Comparison of ENCODE assay signal across 36 cellular contexts in genomic region chr1:209227941-209228340, GRCh38.
"Had no signal": no experiment of that assay in that cellular context is flagged by ENCODE, and none has a peak within 500 bp of the region (broad histone marks: within the 10 kb centered on the region; RNA-seq: fewer than 3 reads in every experiment).

No MANE protein-coding gene starts in this region.

- H3K4me1 ChIP-seq: ascending aorta had no signal

- H3K4me1 Mint-ChIP-seq: activated CD4-positive, alpha-beta memory T cell treated with anti-CD3 and anti-CD28 coated beads, Interleukin-2, amount 10 ng/mL, durations not matched to agents 7 days and 5 days; activated CD4-positive, alpha-beta T cell treated with anti-CD3 and anti-CD28 coated beads for 36 hours; activated CD4-positive, alpha-beta T cell treated with anti-CD3 and anti-CD28 coated beads, Interleukin-2, amount 10 ng/mL, durations not matched to agents 7 days and 5 days; activated CD8-positive, alpha-beta memory T cell treated with anti-CD3 and anti-CD28 coated beads, Interleukin-2, amount 10 ng/mL, durations not matched to agents 7 days and 5 days; activated naive CD4-positive, alpha-beta T cell treated with anti-CD3 and anti-CD28 coated beads, Interleukin-2, amount 10 ng/mL, durations not matched to agents 7 days and 5 days; activated naive CD8-positive, alpha-beta T cell treated with anti-CD3 and anti-CD28 coated beads, Interleukin-2, amount 50 U/mL, for 24 hours; brain had no signal

- H3K4me3 ChIP-seq: ascending aorta had no signal

- ATAC-seq: activated CD4-positive, alpha-beta T cell treated with anti-CD3 and anti-CD28 coated beads for 36 hours; activated CD4-positive, CD25-positive, alpha-beta regulatory T cell treated with anti-CD3 and anti-CD28 coated beads, Interleukin-2, amount 50 U/mL, for 24 hours; activated CD8-positive, alpha-beta memory T cell treated with anti-CD3 and anti-CD28 coated beads, Interleukin-2, amount 10 ng/mL, durations not matched to agents 7 days and 5 days; activated CD8-positive, alpha-beta T cell treated with anti-CD3 and anti-CD28 coated beads, Interleukin-2, amount 10 ng/mL, durations not matched to agents 7 days and 5 days; activated naive CD8-positive, alpha-beta T cell treated with anti-CD3 and anti-CD28 coated beads, Interleukin-2, amount 50 U/mL, for 24 hours had no signal

- FAIRE-seq: TTC549 had no signal

- H3K36me3 Mint-ChIP-seq: activated CD8-positive, alpha-beta memory T cell treated with anti-CD3 and anti-CD28 coated beads, Interleukin-2, amount 10 ng/mL, durations not matched to agents 7 days and 5 days; activated naive CD4-positive, alpha-beta T cell treated with anti-CD3 and anti-CD28 coated beads, Interleukin-2, amount 10 ng/mL, durations not matched to agents 7 days and 5 days; activated naive CD4-positive, alpha-beta T cell treated with anti-CD3 and anti-CD28 coated beads, Interleukin-2, amount 50 U/mL, for 24 hours; activated naive CD8-positive, alpha-beta T cell treated with anti-CD3 and anti-CD28 coated beads, Interleukin-2, amount 10 ng/mL, durations not matched to agents 7 days and 5 days; brain had no signal

- H3K4me3 Mint-ChIP-seq: activated CD4-positive, alpha-beta memory T cell treated with anti-CD3 and anti-CD28 coated beads, Interleukin-2, amount 10 ng/mL, durations not matched to agents 7 days and 5 days; activated CD4-positive, alpha-beta T cell treated with anti-CD3 and anti-CD28 coated beads for 36 hours; activated CD4-positive, alpha-beta T cell treated with anti-CD3 and anti-CD28 coated beads, Interleukin-2, amount 10 ng/mL, durations not matched to agents 7 days and 5 days; activated CD8-positive, alpha-beta memory T cell treated with anti-CD3 and anti-CD28 coated beads, Interleukin-2, amount 10 ng/mL, durations not matched to agents 7 days and 5 days; activated CD8-positive, alpha-beta T cell treated with anti-CD3 and anti-CD28 coated beads, Interleukin-2, amount 10 ng/mL, durations not matched to agents 7 days and 5 days; activated naive CD4-positive, alpha-beta T cell treated with anti-CD3 and anti-CD28 coated beads, Interleukin-2, amount 10 ng/mL, durations not matched to agents 7 days and 5 days; activated naive CD4-positive, alpha-beta T cell treated with anti-CD3 and anti-CD28 coated beads, Interleukin-2, amount 50 U/mL, for 24 hours; activated naive CD8-positive, alpha-beta T cell; activated naive CD8-positive, alpha-beta T cell treated with anti-CD3 and anti-CD28 coated beads, Interleukin-2, amount 10 ng/mL, durations not matched to agents 7 days and 5 days; activated naive CD8-positive, alpha-beta T cell treated with anti-CD3 and anti-CD28 coated beads, Interleukin-2, amount 50 U/mL, for 24 hours; activated T-cell treated with anti-CD3 and anti-CD28 coated beads, Interleukin-2, amount 50 U/mL, for 24 hours; brain; T-helper 1 cell treated with Interleukin-12 subunit alpha and Interleukin-12 subunit beta and Interleukin-4 antibody, amounts not matched to agents 30 μg/mL and 1 μg/mL, for 36 hours; T-helper 2 cell treated with Interferon-gamma antibody and Interleukin-4, amounts not matched to agents 5 μg/mL and 100 μg/mL, for 36 hours had no signal

- H3K27me3 ChIP-seq: ascending aorta had no signal

- H3K36me3 ChIP-seq: ascending aorta had no signal

- H3K9me3 Mint-ChIP-seq: activated T-cell treated with anti-CD3 and anti-CD28 coated beads, Interleukin-2, amount 50 U/mL, for 24 hours; T-helper 2 cell treated with Interferon-gamma antibody and Interleukin-4, amounts not matched to agents 5 μg/mL and 100 μg/mL, for 36 hours had no signal

- H3K27ac Mint-ChIP-seq: activated CD4-positive, alpha-beta memory T cell treated with anti-CD3 and anti-CD28 coated beads, Interleukin-2, amount 10 ng/mL, durations not matched to agents 7 days and 5 days; activated CD4-positive, alpha-beta T cell treated with anti-CD3 and anti-CD28 coated beads for 36 hours; activated CD4-positive, alpha-beta T cell treated with anti-CD3 and anti-CD28 coated beads, Interleukin-2, amount 10 ng/mL, durations not matched to agents 7 days and 5 days; activated CD8-positive, alpha-beta memory T cell treated with anti-CD3 and anti-CD28 coated beads, Interleukin-2, amount 10 ng/mL, durations not matched to agents 7 days and 5 days; activated CD8-positive, alpha-beta T cell treated with anti-CD3 and anti-CD28 coated beads, Interleukin-2, amount 10 ng/mL, durations not matched to agents 7 days and 5 days; activated naive CD4-positive, alpha-beta T cell treated with anti-CD3 and anti-CD28 coated beads, Interleukin-2, amount 10 ng/mL, durations not matched to agents 7 days and 5 days; activated naive CD4-positive, alpha-beta T cell treated with anti-CD3 and anti-CD28 coated beads, Interleukin-2, amount 50 U/mL, for 24 hours; activated naive CD8-positive, alpha-beta T cell; activated naive CD8-positive, alpha-beta T cell treated with anti-CD3 and anti-CD28 coated beads, Interleukin-2, amount 10 ng/mL, durations not matched to agents 7 days and 5 days; activated naive CD8-positive, alpha-beta T cell treated with anti-CD3 and anti-CD28 coated beads, Interleukin-2, amount 50 U/mL, for 24 hours; activated T-cell treated with anti-CD3 and anti-CD28 coated beads, Interleukin-2, amount 50 U/mL, for 24 hours; activated T-helper 2 cell treated with anti-CD3 and anti-CD28 coated beads, Interferon-gamma antibody, Interleukin-2, Interleukin-4, amounts not matched to agents 10 μg/mL and 5 μg/mL and 100 μg/mL, durations not matched to agents 14 hours and 24 hours and 36 hours; T-helper 1 cell treated with Interleukin-12 subunit alpha and Interleukin-12 subunit beta and Interleukin-4 antibody, amounts not matched to agents 30 μg/mL and 1 μg/mL, for 36 hours; T-helper 2 cell treated with Interferon-gamma antibody and Interleukin-4, amounts not matched to agents 5 μg/mL and 100 μg/mL, for 36 hours had no signal

- DNase-seq: activated CD4-positive, alpha-beta memory T cell treated with anti-CD3 and anti-CD28 coated beads, Interleukin-2, amount 10 ng/mL, durations not matched to agents 7 days and 5 days; activated CD4-positive, alpha-beta T cell treated with anti-CD3 and anti-CD28 coated beads for 1 hour; activated CD4-positive, alpha-beta T cell treated with anti-CD3 and anti-CD28 coated beads for 36 hours; activated CD4-positive, alpha-beta T cell treated with anti-CD3 and anti-CD28 coated beads for 48 hours; activated CD4-positive, alpha-beta T cell treated with anti-CD3 and anti-CD28 coated beads, Interleukin-2, amount 10 ng/mL, durations not matched to agents 7 days and 5 days; activated CD4-positive, alpha-beta T cell treated with anti-CD3 and anti-CD28 coated beads, Interleukin-2, amount 50 U/mL, for 48 hours; activated CD4-positive, CD25-positive, alpha-beta regulatory T cell; activated CD8-positive, alpha-beta memory T cell treated with anti-CD3 and anti-CD28 coated beads for 24 hours; activated CD8-positive, alpha-beta memory T cell treated with anti-CD3 and anti-CD28 coated beads, Interleukin-2, amount 10 ng/mL, durations not matched to agents 7 days and 5 days; activated CD8-positive, alpha-beta memory T cell treated with anti-CD3 and anti-CD28 coated beads, Interleukin-2, amount 50 U/mL, for 48 hours; activated CD8-positive, alpha-beta T cell treated with anti-CD3 and anti-CD28 coated beads, Interleukin-2, amount 10 ng/mL, durations not matched to agents 7 days and 5 days; activated effector memory CD4-positive, alpha-beta T cell treated with Interleukin-2 at 50 U/mL for 16 hours; activated gamma-delta T cell; activated naive CD4-positive, alpha-beta T cell treated with anti-CD3 and anti-CD28 coated beads, Interleukin-2, amount 10 ng/mL, durations not matched to agents 7 days and 5 days; activated naive CD4-positive, alpha-beta T cell treated with Interleukin-2 at 50 U/mL for 16 hours; activated naive CD8-positive, alpha-beta T cell treated with anti-CD3 and anti-CD28 coated beads, Interleukin-2, amount 10 ng/mL, durations not matched to agents 7 days and 5 days; activated naive CD8-positive, alpha-beta T cell treated with anti-CD3 and anti-CD28 coated beads, Interleukin-2, amount 50 U/mL, for 24 hours; activated T-cell treated with anti-CD3 and anti-CD28 coated beads, Interleukin-2, amount 50 U/mL, for 24 hours; activated T-cell treated with anti-CD3 and anti-CD28 coated beads, Interleukin-2, amount 50 U/mL, for 48 hours; amygdala; anterior cingulate cortex; central memory CD4-positive, alpha-beta T cell; SW 1271; T-helper 1 cell; T-helper 2 cell; T-helper 9 cell had no signal

- H3K27ac ChIP-seq: ascending aorta, VCaP had no signal
